ENCODE assay signal across 23 cellular contexts in genomic region chr5:67401166-67401565, GRCh38.
"Had no signal": no experiment of that assay in that cellular context is flagged by ENCODE, and none has a peak within 500 bp of the region (broad histone marks: within the 10 kb centered on the region; RNA-seq: fewer than 3 reads in every experiment).

No MANE protein-coding gene starts in this region.

- H3K9me3 ChIP-seq: right atrium auricular region, tibial nerve had no signal

- H3K4me3 ChIP-seq: right atrium auricular region, tibial nerve had no signal

- DNase-seq: activated CD4-positive, alpha-beta T cell treated with anti-CD3 and anti-CD28 coated beads for 48 hours; activated CD4-positive, alpha-beta T cell treated with anti-CD3 and anti-CD28 coated beads, Interleukin-2, amount 50 U/mL, for 48 hours; activated CD8-positive, alpha-beta memory T cell treated with anti-CD3 and anti-CD28 coated beads for 24 hours; activated effector memory CD4-positive, alpha-beta T cell treated with Interleukin-2 at 50 U/mL for 16 hours; activated naive CD4-positive, alpha-beta T cell treated with anti-CD3 and anti-CD28 coated beads for 36 hours; activated naive CD8-positive, alpha-beta T cell treated with anti-CD3 and anti-CD28 coated beads for 36 hours; amniotic stem cell; caudate nucleus; cortex of kidney; effector memory CD8-positive, alpha-beta T cell; glutamatergic neuron; left colon; mammary epithelial cell; nucleus accumbens; stimulated activated CD4-positive, alpha-beta T cell treated with anti-CD3 and anti-CD28 coated beads, Interleukin-15, amount 100 ng/mL, for 24 hours; stimulated activated CD4-positive, alpha-beta T cell treated with anti-CD3 and anti-CD28 coated beads, Interleukin-2, amount 100 ng/mL, for 24 hours; stimulated activated naive CD4-positive, alpha-beta T cell; T-helper 9 cell; WERI-Rb-1 had no signal

- H3K36me3 ChIP-seq: right atrium auricular region, tibial nerve, WERI-Rb-1 had no signal

- H3K27me3 ChIP-seq: right atrium auricular region, tibial nerve had no signal

- ATAC-seq: activated CD4-positive, CD25-positive, alpha-beta regulatory T cell treated with anti-CD3 and anti-CD28 coated beads, Interleukin-2, amount 50 U/mL, for 24 hours; effector memory CD8-positive, alpha-beta T cell; left colon had no signal

- H3K4me1 ChIP-seq: right atrium auricular region had no signal

- FAIRE-seq: endothelial cell of umbilical vein had no signal
